Comparison of ENCODE assay signal across 1 cellular context in the genomic region with DNA sequence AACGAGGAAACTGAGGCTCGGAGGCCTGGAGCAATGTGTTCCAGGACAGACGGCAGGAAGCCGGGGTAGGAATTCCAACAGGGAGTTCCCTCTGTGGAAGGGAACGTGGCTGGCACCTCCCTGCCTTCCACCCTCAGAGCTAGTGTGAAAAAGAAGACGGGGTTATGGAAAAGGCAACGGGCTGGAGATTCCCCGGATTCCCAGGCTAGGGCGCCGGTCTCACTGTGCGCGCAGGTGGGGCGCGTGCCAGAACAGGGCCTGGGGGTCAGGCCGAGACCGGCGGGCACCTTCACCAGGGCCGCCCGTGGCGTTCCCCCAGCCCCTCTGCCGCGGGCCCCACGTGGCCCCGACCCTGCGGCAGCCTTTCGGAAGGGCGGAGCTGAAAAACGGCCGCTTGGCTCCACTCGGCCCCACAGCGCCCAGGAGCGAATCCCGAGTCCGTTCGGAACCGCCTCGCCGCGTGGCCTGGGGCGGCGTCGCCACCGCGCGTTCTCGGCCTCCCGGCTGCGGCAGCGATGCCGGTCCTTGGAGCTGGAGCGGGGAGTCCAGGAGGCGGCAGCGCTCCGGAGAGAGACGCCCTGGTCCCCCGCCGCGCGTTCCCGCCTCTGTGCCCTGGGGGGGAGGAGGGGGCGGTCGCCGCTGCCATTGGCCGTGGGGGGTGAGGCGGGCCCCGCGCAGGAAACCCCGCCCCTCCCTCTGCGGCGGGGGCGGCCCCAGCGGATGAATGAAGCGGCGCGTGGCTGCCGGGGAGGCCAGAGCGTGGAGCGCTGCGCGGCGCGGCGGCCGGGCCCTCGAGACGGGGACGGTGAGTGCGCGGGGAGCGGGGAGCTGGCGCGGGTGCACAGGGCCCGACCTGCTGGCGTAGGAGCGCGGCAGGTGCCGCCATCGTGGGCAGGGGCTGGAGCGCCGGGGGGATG.
TF ChIP-seq lines count a peak whose summit lies in the region.

Gene SLCO4A1, plus strand, starts transcription at position 755 of the 917 bp plus-strand sequence. CDS start 13,952 bp downstream, outside the sequence.

TF ChIP-seq in HepG2, 621 proteins besides CTCF, POLR2A, EP300 and RAD21 (continued from another document and continues in another):
- TF ChIP-seq ARID4A (CRISPR knock-in tag; IDR thresholded peaks at IDR 0.05; ENCODE audit: borderline replicate concordance) (peak; percentile 90; the same call in 1 of the 2 replicates), CAMTA2 (CRISPR knock-in tag; IDR thresholded peaks at IDR 0.05; ENCODE audit: borderline replicate concordance) (peak; percentile 97), ATRX (CRISPR knock-in tag; IDR thresholded peaks at IDR 0.05; ENCODE audit: borderline replicate concordance) (no peak), ZNF607 (CRISPR knock-in tag; IDR thresholded peaks at IDR 0.05; ENCODE audit: borderline replicate concordance) (no peak), HNF4G (IDR thresholded peaks at IDR 0.05; ENCODE audit: borderline replicate concordance, low read depth, low read length) (no peak), HNF4G (CRISPR knock-in tag; IDR thresholded peaks at IDR 0.05; ENCODE audit: borderline replicate concordance, low read depth) (no peak), MED8 (CRISPR knock-in tag; IDR thresholded peaks at IDR 0.05; ENCODE audit: insufficient replicate concordance) (peak; percentile 84), ARNT2 (CRISPR knock-in tag; IDR thresholded peaks at IDR 0.05; ENCODE audit: low read depth) (peak; percentile 98), TEAD3 (CRISPR knock-in tag; optimal IDR thresholded peaks at IDR 0.05; ENCODE audit: borderline replicate concordance) (peak; percentile 51), TAF15 (IDR thresholded peaks at IDR 0.05; ENCODE audit: low read depth, low read length, poor library complexity, severe bottlenecking) (peak; percentile 67), ZNF546 (CRISPR knock-in tag; conservative IDR thresholded peaks at IDR 0.05) (no peak), FOXK1 (CRISPR knock-in tag; IDR thresholded peaks at IDR 0.05; ENCODE audit: borderline replicate concordance, low read depth) (peak; percentile 61; the same call in 1 of the 2 replicates), ZNF562 (CRISPR knock-in tag; IDR thresholded peaks at IDR 0.05; ENCODE audit: borderline replicate concordance) (no peak), GRHL1 (CRISPR knock-in tag; conservative IDR thresholded peaks at IDR 0.05) (no peak), ZNF761 (CRISPR knock-in tag; conservative IDR thresholded peaks at IDR 0.05) (peak; percentile 73), MXI1 (IDR thresholded peaks at IDR 0.05; ENCODE audit: borderline replicate concordance, low read depth, low read length) (peak; percentile 90; the same call in 1 of the 3 replicates), SRSF1 (optimal IDR thresholded peaks at IDR 0.05; ENCODE audit: low read depth, low read length) (no peak), PAWR (CRISPR knock-in tag; IDR thresholded peaks at IDR 0.05; ENCODE audit: borderline replicate concordance) (peak; percentile 71; the same call in 1 of the 2 replicates), ZNF17 (CRISPR knock-in tag; IDR thresholded peaks at IDR 0.05) (no peak), GATAD2A (CRISPR knock-in tag; IDR thresholded peaks at IDR 0.05) (no peak), ZNF616 (CRISPR knock-in tag; IDR thresholded peaks at IDR 0.05; ENCODE audit: low read depth) (no peak), RBM39 (IDR thresholded peaks at IDR 0.05; ENCODE audit: low read depth, low read length, poor library complexity, severe bottlenecking) (peak; percentile 26), NCOA2 (CRISPR knock-in tag; IDR thresholded peaks at IDR 0.05) (peak; percentile 40; the same call in 1 of the 2 replicates), ZBTB44 (CRISPR knock-in tag; IDR thresholded peaks at IDR 0.05) (0 out of 2 replicates have a peak, but pooled peaks have one; percentile 15), ZNF101 (CRISPR knock-in tag; IDR thresholded peaks at IDR 0.05; ENCODE audit: borderline replicate concordance, low read depth) (no peak), PHF21A (CRISPR knock-in tag; IDR thresholded peaks at IDR 0.05) (peak; percentile 55), ZNF180 (CRISPR knock-in tag; IDR thresholded peaks at IDR 0.05; ENCODE audit: borderline replicate concordance, low read depth) (no peak; the same call in 1 of the 2 replicates), PAXIP1 (CRISPR knock-in tag; conservative IDR thresholded peaks at IDR 0.05) (peak; percentile 45), ZFP37 (CRISPR knock-in tag; IDR thresholded peaks at IDR 0.05; ENCODE audit: borderline replicate concordance) (no peak), ZNF276 (CRISPR knock-in tag; IDR thresholded peaks at IDR 0.05; ENCODE audit: low read depth) (peak; percentile 82; the same call in 1 of the 2 replicates), YY1 (IDR thresholded peaks at IDR 0.05; ENCODE audit: insufficient read depth, insufficient replicate concordance, low read depth, low read length) (peak; percentile 83), ZSCAN31 (CRISPR knock-in tag; IDR thresholded peaks at IDR 0.05; ENCODE audit: low read depth) (peak; percentile 77), PRDM10 (CRISPR knock-in tag; IDR thresholded peaks at IDR 0.05; ENCODE audit: low read depth) (no peak), ZNF382 (CRISPR knock-in tag; IDR thresholded peaks at IDR 0.05; ENCODE audit: borderline replicate concordance) (no peak), SAP130 (CRISPR knock-in tag; IDR thresholded peaks at IDR 0.05; ENCODE audit: low read depth) (peak; percentile 96)
- TF ChIP-seq, protein P1, sequence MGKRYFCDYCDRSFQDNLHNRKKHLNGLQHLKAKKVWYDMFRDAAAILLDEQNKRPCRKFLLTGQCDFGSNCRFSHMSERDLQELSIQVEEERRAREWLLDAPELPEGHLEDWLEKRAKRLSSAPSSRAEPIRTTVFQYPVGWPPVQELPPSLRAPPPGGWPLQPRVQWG (CRISPR knock-in tag; IDR thresholded peaks at IDR 0.05; ENCODE audit: borderline replicate concordance, low read depth), result no peak
